In the genomic region with DNA sequence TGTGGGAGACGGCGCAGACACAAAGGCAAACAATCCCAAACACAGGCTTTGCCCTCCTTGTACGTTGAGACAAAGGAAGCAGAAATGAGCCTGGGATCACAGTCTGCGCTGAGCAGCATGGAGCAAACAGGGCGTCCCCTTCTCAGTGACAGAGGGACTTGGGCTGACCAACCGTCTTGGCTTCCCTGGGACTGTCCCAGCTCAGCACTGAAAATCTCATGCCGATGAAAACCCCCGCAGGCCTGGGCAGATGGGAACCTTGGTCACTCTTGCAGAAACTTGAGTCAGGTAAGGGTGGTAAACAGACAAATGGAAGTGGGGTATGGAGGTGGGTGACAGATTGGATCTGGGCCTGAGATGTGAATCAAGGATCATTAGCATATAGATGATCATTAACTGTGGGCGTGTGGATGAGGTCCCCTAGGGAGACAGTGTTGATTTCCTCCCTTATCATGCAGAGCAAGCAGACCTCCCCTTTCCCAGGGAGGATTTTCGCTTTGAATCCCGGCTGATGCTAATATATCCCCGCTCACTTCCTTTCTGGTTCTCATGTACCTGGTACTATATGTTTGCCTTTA, we compare ENCODE assay signal across 21 cellular contexts. TPM values are rescaled to one million over a fixed set of nuclear protein-coding genes. Genes with fewer than 3 reads are reported as not detected.
DNase-seq lines count a peak whose midpoint lies in the region; ATAC-seq, FAIRE-seq and TF ChIP-seq lines count a peak whose summit lies in the region.
"Had no signal": no experiment of that assay in that cellular context is flagged by ENCODE, and none has a peak within 500 bp of the region (broad histone marks: within the 10 kb centered on the region; RNA-seq: fewer than 3 reads in every experiment).

No MANE protein-coding gene starts in this region.

- CTCF ChIA-PET in MCF 10A (lab: Yijun Ruan, JAX): no interaction called here

- BruUV-seq in MCF 10A (replicated peaks; lab: Mats Ljungman, UMichigan): no TSS peak

- H3K4me1 Mint-ChIP-seq in brain (peaks cover 13% of the 10 kb centered on the region), MCF 10A (ENCODE audit: insufficient read depth, unreplicated experiment) (no peaks in the 10 kb centered on the region)
- H3K4me1 Mint-ChIP-seq: activated CD4-positive, alpha-beta T cell treated with anti-CD3 and anti-CD28 coated beads, Interleukin-2, amount 10 ng/mL, durations not matched to agents 24 days and 14 days; activated naive CD8-positive, alpha-beta T cell treated with anti-CD3 and anti-CD28 coated beads, Interleukin-2, amount 10 ng/mL, durations not matched to agents 7 days and 5 days; memory B cell; naive thymus-derived CD8-positive, alpha-beta T cell had no signal

- H3K36me3 Mint-ChIP-seq in brain (no peaks in the 10 kb centered on the region), MCF 10A (ENCODE audit: insufficient read depth, unreplicated experiment) (no peaks in the 10 kb centered on the region)
- H3K36me3 Mint-ChIP-seq: activated naive CD8-positive, alpha-beta T cell treated with anti-CD3 and anti-CD28 coated beads, Interleukin-2, amount 10 ng/mL, durations not matched to agents 7 days and 5 days; naive thymus-derived CD8-positive, alpha-beta T cell had no signal

- TF ChIP-seq CTCF in brain (conservative IDR thresholded peaks at IDR 0.05) (no peak), MCF 10A (IDR thresholded peaks at IDR 0.05; ENCODE audit: unreplicated experiment) (no peak)

- intact Hi-C loops in MCF 10A (cut with micrococcal nuclease): no loop called here

- POLR2A ChIA-PET in MCF 10A (lab: Yijun Ruan, JAX): no interaction called here

- FAIRE-seq in GM12891 (lab: Jason Lieb, UNC): no peak
- FAIRE-seq: keratinocyte had no signal

- no peak for TF ChIP-seq POLR2A in GM12891 (IDR thresholded peaks at IDR 0.05; ENCODE audit: low read depth, low read length)

- peaks cover 0 to 3% (median 0%) of the 10 kb centered on the region in 5 experiments for H3K9me3 Mint-ChIP-seq in brain
- H3K9me3 Mint-ChIP-seq in MCF 10A (ENCODE audit: unreplicated experiment): no peaks in the 10 kb centered on the region
- H3K9me3 Mint-ChIP-seq: activated CD4-positive, alpha-beta T cell treated with anti-CD3 and anti-CD28 coated beads, Interleukin-2, amount 10 ng/mL, durations not matched to agents 24 days and 14 days; activated naive CD8-positive, alpha-beta T cell treated with anti-CD3 and anti-CD28 coated beads, Interleukin-2, amount 10 ng/mL, durations not matched to agents 7 days and 5 days; memory B cell; naive thymus-derived CD8-positive, alpha-beta T cell had no signal

- H3K27ac Mint-ChIP-seq in brain: peak overlapping the region in 3 of 5 experiments; percentile 8 to 68 (median 45)
- H3K27ac Mint-ChIP-seq in MCF 10A (ENCODE audit: low read depth, unreplicated experiment): no peak overlapping the region
- H3K27ac Mint-ChIP-seq: activated CD4-positive, alpha-beta T cell treated with anti-CD3 and anti-CD28 coated beads, Interleukin-2, amount 10 ng/mL, durations not matched to agents 24 days and 14 days; activated naive CD8-positive, alpha-beta T cell treated with anti-CD3 and anti-CD28 coated beads, Interleukin-2, amount 10 ng/mL, durations not matched to agents 7 days and 5 days; memory B cell had no signal

- DNase-seq in DMS153 (lab: John Stamatoyannopoulos, UW) (peak; percentile 75), NCI-H146 treated with DMSO at 0.1 percent for 48 hours (lab: John Stamatoyannopoulos, UW; ENCODE audit: unreplicated experiment) (peak; percentile 49), left kidney (ENCODE audit: low read depth, low spot score) (peak; percentile 59), MCF 10A (ENCODE audit: unreplicated experiment) (no peak), GM12891 (ENCODE audit: insufficient read length, low spot score) (no peak), GOT3 (lab: John Stamatoyannopoulos, UW) (no peak)
- DNase-seq: ACHN; activated CD4-positive, alpha-beta T cell treated with anti-CD3 and anti-CD28 coated beads, Interleukin-2, amount 10 ng/mL, durations not matched to agents 24 days and 14 days; activated naive CD8-positive, alpha-beta T cell treated with anti-CD3 and anti-CD28 coated beads, Interleukin-2, amount 10 ng/mL, durations not matched to agents 7 days and 5 days; cortex of kidney; foreskin fibroblast; hippocampal formation; naive thymus-derived CD8-positive, alpha-beta T cell; NCI-H524 treated with DMSO at 0.1 percent for 48 hours; PC-3; stimulated activated naive CD4-positive, alpha-beta T cell; T-helper 1 cell had no signal

- H3K4me3 Mint-ChIP-seq in brain (peak overlapping the region in 2 of 5 experiments; percentile 1 to 2), MCF 10A (ENCODE audit: unreplicated experiment) (no peak overlapping the region)
- H3K4me3 Mint-ChIP-seq: activated CD4-positive, alpha-beta T cell treated with anti-CD3 and anti-CD28 coated beads, Interleukin-2, amount 10 ng/mL, durations not matched to agents 24 days and 14 days; activated naive CD8-positive, alpha-beta T cell treated with anti-CD3 and anti-CD28 coated beads, Interleukin-2, amount 10 ng/mL, durations not matched to agents 7 days and 5 days; memory B cell; naive thymus-derived CD8-positive, alpha-beta T cell had no signal

- H3K27me3 Mint-ChIP-seq in brain (peaks cover 10% of the 10 kb centered on the region), MCF 10A (ENCODE audit: insufficient read depth, unreplicated experiment) (peaks cover 13% of the 10 kb centered on the region)
- H3K27me3 Mint-ChIP-seq: activated CD4-positive, alpha-beta T cell treated with anti-CD3 and anti-CD28 coated beads, Interleukin-2, amount 10 ng/mL, durations not matched to agents 24 days and 14 days; activated naive CD8-positive, alpha-beta T cell treated with anti-CD3 and anti-CD28 coated beads, Interleukin-2, amount 10 ng/mL, durations not matched to agents 7 days and 5 days had no signal

- ATAC-seq in HG03108 (IDR thresholded peaks at IDR 0.05; ENCODE audit: unreplicated experiment): no peak
- ATAC-seq: naive thymus-derived CD8-positive, alpha-beta T cell; PC-3 had no signal

TF ChIP-seq in GM12891, 5 proteins besides CTCF, POLR2A, EP300 and RAD21:
- TF ChIP-seq POLR2AphosphoS5 (IDR thresholded peaks at IDR 0.05; ENCODE audit: low read depth, low read length) (no peak), PAX5 (IDR thresholded peaks at IDR 0.05; ENCODE audit: insufficient read depth, low read length, severe bottlenecking) (no peak), SPI1 (IDR thresholded peaks at IDR 0.05; ENCODE audit: low read depth, low read length) (no peak), TAF1 (IDR thresholded peaks at IDR 0.05; ENCODE audit: low read depth, low read length) (no peak)

RNA-seq across cellular contexts. Expression of a gene that starts 19.1 kb away (rescaled TPM):
- 78.4 TPM for polyA plus RNA-seq in brain (ENCODE audit: insufficient read depth, low read depth, low replicate concordance)
- 57.6 and 59.7 TPM in 2 replicates for total RNA-seq in MCF 10A (2022)
- polyA plus RNA-seq in GM12891 (2012; ENCODE audit: low read depth, missing spikeins): not detected
- polyA plus RNA-seq: naive thymus-derived CD8-positive, alpha-beta T cell had no signal

Comparison
In these comparisons a context has a peak if more than half of its experiments do, and no peak if none do; other contexts are left out.
1. DNase-seq: peak in DMS153 (single experiment), NCI-H146 treated with DMSO at 0.1 percent for 48 hours (single experiment) and left kidney (single experiment); none in MCF 10A (single experiment), GM12891 (single experiment) and GOT3 (single experiment).